9 cellular contexts compared by ENCODE assay signal in genomic region chr9:29656641-29657406, GRCh38.
"Had no signal": no experiment of that assay in that cellular context is flagged by ENCODE, and none has a peak within 500 bp of the region (broad histone marks: within the 10 kb centered on the region; RNA-seq: fewer than 3 reads in every experiment).

No MANE protein-coding gene starts in this region.

- H3K4me3 Mint-ChIP-seq: GM23338, H9, HFFc6, IgD-negative memory B cell had no signal

- H3K4me3 ChIP-seq: GM23338 had no signal

- H3K4me1 Mint-ChIP-seq: GM23338, IgD-negative memory B cell had no signal

- ATAC-seq: GM23338, HCT116, HepG2 had no signal

- H3K9me3 Mint-ChIP-seq: GM23338, H9, HFFc6 had no signal

- H3K36me3 Mint-ChIP-seq: IgD-negative memory B cell had no signal

- DNase-seq: H9, HFFc6 had no signal

- H3K27ac ChIP-seq: HL-60 had no signal

- H3K27ac Mint-ChIP-seq: GM23338, H9, HFFc6, IgD-negative memory B cell had no signal

- H3K27me3 Mint-ChIP-seq: IgD-negative memory B cell had no signal

- FAIRE-seq: H1, H54, HepG2 had no signal
